In genomic region chr21:41432567-41433460, GRCh38 we compare ENCODE assay signal across 19 cellular contexts. TPM values are rescaled to one million over a fixed set of nuclear protein-coding genes. Genes with fewer than 3 reads are reported as not detected.
DNase-seq lines count a peak whose midpoint lies in the region; ATAC-seq and TF ChIP-seq lines count a peak whose summit lies in the region.
"Had no signal": no experiment of that assay in that cellular context is flagged by ENCODE, and none has a peak within 500 bp of the region (broad histone marks: within the 10 kb centered on the region; RNA-seq: fewer than 3 reads in every experiment).

No MANE protein-coding gene starts in this region.

- no peak for ATAC-seq in GM18517 (IDR thresholded peaks at IDR 0.05; ENCODE audit: unreplicated experiment)
- ATAC-seq: pancreas, sciatic nerve had no signal

- H3K4me1 ChIP-seq in ACC112 (ENCODE audit: control insufficient read depth, insufficient read depth, low read length, unreplicated experiment) (peaks cover 43% of the 10 kb centered on the region), Peyer's patch (peaks cover 0 to 18% (median 5%) of the 10 kb centered on the region in 4 donors)
- peaks cover 24 to 56% (median 52%) of the 10 kb centered on the region in 10 experiments for H3K4me1 ChIP-seq in BLaER1 treated with 17β-estradiol and CSF1 and Interleukin-3, amounts not matched to agents 10 nM and 100 nM
- H3K4me1 ChIP-seq: pancreas had no signal

- H3K27me3 Mint-ChIP-seq in osteocyte (ENCODE audit: unreplicated experiment) = peaks cover 5% of the 10 kb centered on the region
- H3K27me3 Mint-ChIP-seq: CD8-positive, alpha-beta memory T cell had no signal

- no peak for TF ChIP-seq POLR2A in Peyer's patch (IDR thresholded peaks at IDR 0.05)

- H3K4me3 ChIP-seq in ACC112 (ENCODE audit: low read depth, low read length) = peak overlapping the region; percentile 28; the same call in 1 of the 2 replicates
- H3K4me3 ChIP-seq in BLaER1 treated with 17β-estradiol and CSF1 and Interleukin-3, amounts not matched to agents 10 nM and 100 nM = no peak overlapping the region
- no peak overlapping the region for H3K4me3 ChIP-seq in Peyer's patch
- H3K4me3 ChIP-seq: cardiac muscle cell, pancreas had no signal

- DNase-seq in Peyer's patch = no peak
- peak; percentile 72 for DNase-seq in osteocyte (ENCODE audit: extremely low spot score, unreplicated experiment)
- DNase-seq in SKM-1 treated with dmso at 0.1 percent for 144 hours (lab: John Stamatoyannopoulos, UW; ENCODE audit: unreplicated experiment) = no peak
- no peak for DNase-seq in kidney glomerular epithelial cell (lab: John Stamatoyannopoulos, UW)
- DNase-seq: anterior cingulate cortex; CD8-positive, alpha-beta memory T cell; dermis blood vessel endothelial cell; HFFc6; MV-4-11; NCI-H187 treated with DMSO at 0.1 percent for 48 hours; NCI-H748 treated with DMSO at 0.1 percent for 48 hours; pancreas; stimulated activated CD8-positive, alpha-beta memory T cell treated with anti-CD3 and anti-CD28 coated beads, Interleukin-4, amount 100 ng/mL, for 48 hours had no signal

- H3K9me3 ChIP-seq in BLaER1 treated with 17β-estradiol and CSF1 and Interleukin-3, amounts not matched to agents 10 nM and 100 nM (replicated peaks in 1 of 11) = peaks cover 35 to 47% (median 42%) of the 10 kb centered on the region in 11 experiments
- no peaks in the 10 kb centered on the region for H3K9me3 ChIP-seq in Peyer's patch
- H3K9me3 ChIP-seq: pancreas had no signal

- H3K79me2 ChIP-seq in ACC112 (ENCODE audit: control insufficient read depth, insufficient read depth, low read length, unreplicated experiment) = peaks cover 81% of the 10 kb centered on the region

- H3K9me3 Mint-ChIP-seq in osteocyte (ENCODE audit: unreplicated experiment) = peaks cover 13% of the 10 kb centered on the region

- TF ChIP-seq CTCF in Peyer's patch (IDR thresholded peaks at IDR 0.05) (peak in 1 of 6 experiments; percentile 1), osteocyte (IDR thresholded peaks at IDR 0.05) (no peak)

- H3K27ac Mint-ChIP-seq in osteocyte (ENCODE audit: unreplicated experiment) = no peak overlapping the region
- H3K27ac Mint-ChIP-seq: HFFc6 had no signal

- H3K4me3 Mint-ChIP-seq in osteocyte (ENCODE audit: unreplicated experiment) = no peak overlapping the region
- H3K4me3 Mint-ChIP-seq: HFFc6 had no signal

- peaks cover 92% of the 10 kb centered on the region for H3K36me3 ChIP-seq in ACC112 (ENCODE audit: insufficient read depth, low read length)
- H3K36me3 ChIP-seq in BLaER1 treated with 17β-estradiol and CSF1 and Interleukin-3, amounts not matched to agents 10 nM and 100 nM = peaks cover 18 to 85% (median 30%) of the 10 kb centered on the region in 11 experiments; a peak in 20 of 22 replicates
- peaks cover 0 to 76% (median 0%) of the 10 kb centered on the region in 3 donors for H3K36me3 ChIP-seq in Peyer's patch
- H3K36me3 ChIP-seq: cardiac muscle cell had no signal

- no peaks in the 10 kb centered on the region for H3K4me1 Mint-ChIP-seq in osteocyte (ENCODE audit: unreplicated experiment)

- H4K20me1 ChIP-seq in BLaER1 treated with 17β-estradiol and CSF1 and Interleukin-3, amounts not matched to agents 10 nM and 100 nM = peaks cover 0 to 13% (median 0%) of the 10 kb centered on the region in 11 experiments; a peak in 1 of 22 replicates

- peak overlapping the region; percentile 49 to 94 (median 77); a peak in 21 of 22 replicates for H3K4me2 ChIP-seq in BLaER1 treated with 17β-estradiol and CSF1 and Interleukin-3, amounts not matched to agents 10 nM and 100 nM
- H3K4me2 ChIP-seq: KMS-11 had no signal

- H3K27ac ChIP-seq in ACC112 (ENCODE audit: low read depth, low read length) = no peak overlapping the region
- H3K27ac ChIP-seq in BLaER1 treated with 17β-estradiol and CSF1 and Interleukin-3, amounts not matched to agents 10 nM and 100 nM = peak overlapping the region in 7 of 11 experiments; percentile 34 to 79 (median 68); a peak in 11 of 22 replicates
- H3K27ac ChIP-seq in Peyer's patch = peak overlapping the region in 3 of 4 donors; percentile 37 to 90 (median 80)
- H3K27ac ChIP-seq: cardiac muscle cell, KMS-11, pancreas had no signal

- H3K27me3 ChIP-seq in ACC112 (ENCODE audit: insufficient read depth, low read length) (no peaks in the 10 kb centered on the region), Peyer's patch (no peaks in the 10 kb centered on the region)
- H3K27me3 ChIP-seq in BLaER1 treated with 17β-estradiol and CSF1 and Interleukin-3, amounts not matched to agents 10 nM and 100 nM = peaks cover 0 to 16% (median 4%) of the 10 kb centered on the region in 11 experiments; a peak in 16 of 22 replicates
- H3K27me3 ChIP-seq: pancreas had no signal

- H2AFZ ChIP-seq in ACC112 (ENCODE audit: low read length, unreplicated experiment) = no peak overlapping the region

- no peaks in the 10 kb centered on the region for H3K36me3 Mint-ChIP-seq in osteocyte (ENCODE audit: unreplicated experiment)

- H3K9ac ChIP-seq in BLaER1 treated with 17β-estradiol and CSF1 and Interleukin-3, amounts not matched to agents 10 nM and 100 nM = peak overlapping the region in 5 of 11 experiments; percentile 21 to 63 (median 51); a peak in 7 of 22 replicates
- H3K9ac ChIP-seq: KMS-11 had no signal

RNA-seq across cellular contexts. Expression of gene MX1, which starts 6.8 kb away (rescaled TPM):
- total RNA-seq in Peyer's patch (100 to 1,000 TPM in 1 of 4 donors, 10 to 100 TPM in 3; 52.4 to 109 (median 78.9) TPM), osteocyte (4.0 and 5.0 TPM in 2 replicates)
- total RNA-seq: cardiac muscle cell had no signal
